ENCODE assay signal across 18 cellular contexts in the genomic region with DNA sequence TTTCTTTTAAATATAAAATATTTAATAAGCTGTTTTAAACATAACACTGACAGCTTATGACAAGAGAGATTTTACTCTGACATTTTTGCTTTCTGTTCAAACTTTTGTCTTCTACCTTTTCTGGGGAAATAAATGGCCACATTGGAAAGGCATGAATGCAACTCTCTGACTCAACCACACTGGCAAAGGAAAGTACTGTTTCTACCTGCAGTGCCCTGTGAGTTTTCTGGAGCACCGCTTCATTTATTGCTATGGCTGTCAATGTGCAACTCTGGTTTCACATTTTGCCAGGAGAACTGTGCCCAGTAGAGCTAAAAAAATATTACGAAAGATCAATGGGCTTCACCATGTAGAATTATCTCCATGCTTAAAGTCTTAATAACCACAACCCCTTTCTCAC. TPM values are rescaled to one million over a fixed set of nuclear protein-coding genes. Genes with fewer than 3 reads are reported as not detected.
"Had no signal": no experiment of that assay in that cellular context is flagged by ENCODE, and none has a peak within 500 bp of the region (broad histone marks: within the 10 kb centered on the region; RNA-seq: fewer than 3 reads in every experiment).

No MANE protein-coding gene starts in this region.

- H3K36me3 ChIP-seq: ovary had no signal

- H3K27ac ChIP-seq: foreskin keratinocyte, ovary had no signal

- H3K4me1 Mint-ChIP-seq: activated T-helper 17 cell treated with anti-CD3 and anti-CD28 coated beads, Interleukin-2, amount 50 U/mL, for 72 hours had no signal

- FAIRE-seq: colon, endometrium, islet of Langerhans, small intestine had no signal

- H3K27me3 Mint-ChIP-seq: activated T-helper 17 cell treated with anti-CD3 and anti-CD28 coated beads, Interleukin-2, amount 50 U/mL, for 72 hours; type B pancreatic cell had no signal

- H3K4me3 ChIP-seq: ovary had no signal

- H3K27ac Mint-ChIP-seq: activated T-helper 17 cell treated with anti-CD3 and anti-CD28 coated beads, Interleukin-2, amount 50 U/mL, for 72 hours; type B pancreatic cell had no signal

- H3K27me3 ChIP-seq: ovary had no signal

- H3K4me3 Mint-ChIP-seq: activated T-helper 17 cell treated with anti-CD3 and anti-CD28 coated beads, Interleukin-2, amount 50 U/mL, for 72 hours; type B pancreatic cell had no signal

- H3K4me1 ChIP-seq: foreskin keratinocyte had no signal

- DNase-seq: activated CD4-positive, alpha-beta T cell treated with anti-CD3 and anti-CD28 coated beads, Interleukin-2, amount 50 U/mL, for 4 hours; activated CD4-positive, CD25-positive, alpha-beta regulatory T cell treated with anti-CD3 and anti-CD28 coated beads, Interleukin-2, amount 50 U/mL, for 72 hours; activated naive CD4-positive, alpha-beta T cell treated with Interleukin-2 at 50 U/mL for 16 hours; activated T-cell treated with anti-CD3 and anti-CD28 coated beads for 4 hours; anterior cingulate cortex; caudate nucleus; foreskin keratinocyte; ovary; retina; small intestine; stimulated activated naive CD8-positive, alpha-beta T cell treated with anti-CD3 and anti-CD28 coated beads, Interleukin-15, Interleukin-2, amounts not matched to agents 100 U/mL and 50 U/mL, for 24 hours; SW 1271; T-helper 9 cell had no signal

- ATAC-seq: activated T-helper 17 cell treated with anti-CD3 and anti-CD28 coated beads, Interleukin-2, amount 50 U/mL, for 72 hours; foreskin keratinocyte; stimulated activated naive CD8-positive, alpha-beta T cell treated with anti-CD3 and anti-CD28 coated beads, Interleukin-15, Interleukin-2, amounts not matched to agents 100 U/mL and 50 U/mL, for 24 hours had no signal

- H3K9me3 Mint-ChIP-seq: activated T-helper 17 cell treated with anti-CD3 and anti-CD28 coated beads, Interleukin-2, amount 50 U/mL, for 72 hours; type B pancreatic cell had no signal

- H3K9me3 ChIP-seq: ovary had no signal

RNA-seq across cellular contexts. Expression of a gene that starts 15.1 kb away (rescaled TPM):
- total RNA-seq: activated T-helper 17 cell treated with anti-CD3 and anti-CD28 coated beads, Interleukin-2, amount 50 U/mL, for 72 hours had no signal
- polyA plus RNA-seq: foreskin keratinocyte had no signal
